In genomic region chr2:3627500-3628100, GRCh38 we compare ENCODE assay signal across 23 cellular contexts. TPM values are rescaled to one million over a fixed set of nuclear protein-coding genes. Genes with fewer than 3 reads are reported as not detected.
DNase-seq lines count a peak whose midpoint lies in the region; ATAC-seq, FAIRE-seq and TF ChIP-seq lines count a peak whose summit lies in the region.
"Had no signal": no experiment of that assay in that cellular context is flagged by ENCODE, and none has a peak within 500 bp of the region (broad histone marks: within the 10 kb centered on the region; RNA-seq: fewer than 3 reads in every experiment).

No MANE protein-coding gene starts in this region.

- no peaks in the 10 kb centered on the region for H3K4me1 Mint-ChIP-seq in natural killer cell treated with Interleukin-12 subunit alpha and Interleukin-12 subunit beta and Interleukin-15 and Interleukin-18, amount 100 ng/mL, for 72 hours (ENCODE audit: low read depth in 2 of 2)
- H3K4me1 Mint-ChIP-seq in natural killer cell (no peaks in the 10 kb centered on the region), GM23338 (peaks cover 9% of the 10 kb centered on the region; the same call in 2 of the 3 replicates)

- CTCF ChIA-PET in H1 (lab: Charles Lee; ENCODE audit: partially characterized antibody) = interaction anchor here (1.8 to 2.5 kb wide), 3 partner anchors 15 to 23 kb away, joined by 8 to 22 read pairs (median 20); no protein-coding TSS in a partner anchor

- no peak for ATAC-seq in natural killer cell treated with Interleukin-12 subunit alpha and Interleukin-12 subunit beta and Interleukin-15 and Interleukin-18, amount 100 ng/mL, for 72 hours
- ATAC-seq in natural killer cell = no peak
- no peak for ATAC-seq in sciatic nerve
- no peak for ATAC-seq in GM23338
- ATAC-seq: CD8-positive, alpha-beta T cell had no signal

- peaks cover 0 to 7% of the 10 kb centered on the region in 2 donors for H3K27me3 Mint-ChIP-seq in natural killer cell treated with Interleukin-12 subunit alpha and Interleukin-12 subunit beta and Interleukin-15 and Interleukin-18, amount 100 ng/mL, for 72 hours
- H3K27me3 Mint-ChIP-seq in natural killer cell (ENCODE audit: low read depth in 2 of 2) (peaks cover 0 to 5% of the 10 kb centered on the region in 2 donors), GM23338 (ENCODE audit: insufficient read depth, low read depth, poor library complexity) (peaks cover 6% of the 10 kb centered on the region)

- H3K4ac ChIP-seq in H1 (replicated peaks; ENCODE audit: insufficient read length, low read depth, low read length) = no peak overlapping the region

- no peak overlapping the region for H4K91ac ChIP-seq in H1 (replicated peaks; ENCODE audit: insufficient read length, low read length)

- no peaks in the 10 kb centered on the region for H3K23me2 ChIP-seq in H1 (ENCODE audit: low read depth, low read length)

- H3K36me3 ChIP-seq in H1 (ENCODE audit: control insufficient read depth in 2 of 4, insufficient read depth in 4 of 4, low read length in 3 of 4) (no peaks in the 10 kb centered on the region), vagina (no peaks in the 10 kb centered on the region), GM23338 (ENCODE audit: insufficient read depth) (no peaks in the 10 kb centered on the region)

- no peaks in the 10 kb centered on the region; a peak in 2 of 7 replicates for H3K4me1 ChIP-seq in H1 (replicated peaks in 1 of 4; ENCODE audit: control insufficient read depth in 3 of 4, insufficient read depth in 4 of 4, low read length in 3 of 4)
- H3K4me1 ChIP-seq in vagina = no peaks in the 10 kb centered on the region
- H3K4me1 ChIP-seq in GM23338 (ENCODE audit: insufficient read depth) = no peaks in the 10 kb centered on the region

- H4K20me1 ChIP-seq in H1 (replicated peaks in 1 of 2; ENCODE audit: control insufficient read depth in 1 of 2, insufficient read depth in 2 of 2, low read length in 2 of 2) (peaks cover 0 to 1% of the 10 kb centered on the region in 2 experiments), GM23338 (replicated peaks; ENCODE audit: insufficient read depth) (no peaks in the 10 kb centered on the region)

- H2BK120ac ChIP-seq in H1 (replicated peaks; ENCODE audit: low read depth, low read length) = no peak overlapping the region

- H3K9me2 ChIP-seq in GM23338 (ENCODE audit: insufficient read depth) = 0 out of 2 replicates have a peak, but pooled peaks cover 2% of the 10 kb centered on the region

- no peak overlapping the region for H3K14ac ChIP-seq in H1 (ENCODE audit: insufficient read length)

- H2AFZ ChIP-seq in H1 (ENCODE audit: low read length) (no peak overlapping the region), GM23338 (no peak overlapping the region)
- H2AFZ ChIP-seq: GM23248 had no signal

- DNase-seq in natural killer cell treated with Interleukin-12 subunit alpha and Interleukin-12 subunit beta and Interleukin-15 and Interleukin-18, amount 100 ng/mL, for 72 hours (ENCODE audit: low spot score) = peak; percentile 26
- DNase-seq in natural killer cell (no peak), H1 (ENCODE audit: low read depth in 1 of 2, low spot score in 2 of 2) (peak in 1 of 2 experiments; percentile 24), sciatic nerve (ENCODE audit: low spot score) (peak; percentile 33), vagina (ENCODE audit: extremely low spot score in 2 of 2) (peak; percentile 64 to 87), EL (no peak), NCI-H1436 treated with DMSO at 0.1 percent for 48 hours (lab: John Stamatoyannopoulos, UW) (no peak), GM23338 (ENCODE audit: low spot score) (no peak)
- DNase-seq: DND-41, GM23248, HFFc6, KG1, NCI-H1092 treated with DMSO at 0.1 percent for 48 hours, NCI-H187, NCI-H446 treated with DMSO at 0.1 percent for 48 hours, NCI-H774, SHP77 had no signal

- intact Hi-C loops in natural killer cell (cut with micrococcal nuclease) = no loop called here
- intact Hi-C loops in sciatic nerve (cut with DNase I) = no loop called here
- intact Hi-C loops in vagina (cut with DNase I) = no loop called here

- H3K79me2 ChIP-seq in H1 (ENCODE audit: control insufficient read depth in 1 of 2, insufficient read depth in 2 of 2, low read length in 2 of 2) = no peaks in the 10 kb centered on the region
- no peaks in the 10 kb centered on the region for H3K79me2 ChIP-seq in GM23338 (replicated peaks; ENCODE audit: insufficient read depth)

- WGBS in H1 (ENCODE audit: extremely low coverage in 1 of 2, insufficient coverage in 1 of 2, insufficient read length in 1 of 2, insufficient replicate concordance in 2 of 2, low coverage in 1 of 2, low lambda C conversion rate in 2 of 2, missing lambda C conversion rate in 1 of 2), 2 experiments = 88% methylated on average over 21 of the region's 21 CpGs; no CpG with 5 or more reads in 1 of the 2 experiments

- peak overlapping the region; percentile 28; the same call in 1 of the 2 replicates for H2BK5ac ChIP-seq in H1 (ENCODE audit: low read depth, low read length)

- H3F3A ChIP-seq in GM23338 (replicated peaks; ENCODE audit: low read depth) = 0 out of 2 replicates have a peak, but pooled peaks cover 4% of the 10 kb centered on the region

- H3K56ac ChIP-seq in H1 (replicated peaks; ENCODE audit: insufficient read length, low read depth, low read length) = no peak overlapping the region

- TF ChIP-seq EP300 in H1 (IDR thresholded peaks at IDR 0.05; ENCODE audit: borderline replicate concordance in 1 of 2, low read depth in 2 of 2, low read length in 2 of 2) = no peak

- H2AK5ac ChIP-seq in H1 (ENCODE audit: low read depth, low read length) = peak overlapping the region; percentile 33

- H3K79me1 ChIP-seq in H1 (ENCODE audit: low read depth, low read length) = no peaks in the 10 kb centered on the region

- H3K9ac ChIP-seq in H1 (replicated peaks in 1 of 4; ENCODE audit: extremely low read depth in 1 of 4, low read depth in 3 of 4, low read length in 3 of 4) = no peak overlapping the region
- H3K9ac ChIP-seq: GM23248 had no signal

- no peak overlapping the region; the same call in 1 of the 2 replicates for H2BK12ac ChIP-seq in H1 (ENCODE audit: low read depth, low read length)

- H3K18ac ChIP-seq in H1 (ENCODE audit: extremely low read depth, low read length) = no peak overlapping the region

- POLR2A ChIA-PET in H1 (lab: Charles Lee; ENCODE audit: partially characterized antibody) = no interaction called here

- TF ChIP-seq POLR2A in H1 (IDR thresholded peaks at IDR 0.05; ENCODE audit: control extremely low read depth in 1 of 2, low read depth in 2 of 2, low read length in 2 of 2) (no peak), vagina (IDR thresholded peaks at IDR 0.05) (no peak)

- no peak overlapping the region for H3K4me2 ChIP-seq in H1 (ENCODE audit: insufficient read depth in 1 of 2, low read depth in 2 of 2, low read length in 2 of 2)
- H3K4me2 ChIP-seq in GM23338 = no peak overlapping the region

- no peaks in the 10 kb centered on the region for H3K36me3 Mint-ChIP-seq in natural killer cell treated with Interleukin-12 subunit alpha and Interleukin-12 subunit beta and Interleukin-15 and Interleukin-18, amount 100 ng/mL, for 72 hours
- no peaks in the 10 kb centered on the region for H3K36me3 Mint-ChIP-seq in natural killer cell
- no peaks in the 10 kb centered on the region for H3K36me3 Mint-ChIP-seq in GM23338 (ENCODE audit: low read depth)
- H3K36me3 Mint-ChIP-seq: CD8-positive, alpha-beta T cell had no signal

- TF ChIP-seq CTCF in natural killer cell (IDR thresholded peaks at IDR 0.05) (no peak), H1 (IDR thresholded peaks at IDR 0.05; ENCODE audit: control extremely low read depth in 1 of 3, insufficient read depth in 1 of 3, low read depth in 1 of 3, low read length in 3 of 3) (no peak), vagina (IDR thresholded peaks at IDR 0.05) (no peak), GM23338 (conservative IDR thresholded peaks at IDR 0.05; ENCODE audit: low read depth in 2 of 2) (no peak)

- H4K5ac ChIP-seq in H1 (ENCODE audit: insufficient read length, low read depth, low read length) = no peak overlapping the region

- H3K4me3 Mint-ChIP-seq in natural killer cell treated with Interleukin-12 subunit alpha and Interleukin-12 subunit beta and Interleukin-15 and Interleukin-18, amount 100 ng/mL, for 72 hours = no peak overlapping the region
- H3K4me3 Mint-ChIP-seq in natural killer cell (no peak overlapping the region), GM23338 (no peak overlapping the region)
- H3K4me3 Mint-ChIP-seq: CD8-positive, alpha-beta T cell; HFFc6 had no signal

- no peak overlapping the region for H3K23ac ChIP-seq in H1 (ENCODE audit: insufficient read length)

- H2BK20ac ChIP-seq in H1 (ENCODE audit: low read length) = no peak overlapping the region

- H3K9me3 ChIP-seq in H1 (ENCODE audit: insufficient read depth in 2 of 2, low read depth in 1 of 2, low read length in 1 of 2) (0 out of 4 replicates have a peak, but pooled peaks cover 0 to 3% of the 10 kb centered on the region in 2 experiments), vagina (no peaks in the 10 kb centered on the region)

- no peak for FAIRE-seq in H1 (lab: Jason Lieb, UNC)
- FAIRE-seq: D721Med had no signal

- no peaks in the 10 kb centered on the region for H3K9me3 Mint-ChIP-seq in natural killer cell treated with Interleukin-12 subunit alpha and Interleukin-12 subunit beta and Interleukin-15 and Interleukin-18, amount 100 ng/mL, for 72 hours
- no peaks in the 10 kb centered on the region for H3K9me3 Mint-ChIP-seq in natural killer cell
- no peaks in the 10 kb centered on the region; the same call in 2 of the 3 replicates for H3K9me3 Mint-ChIP-seq in GM23338
- H3K9me3 Mint-ChIP-seq: CD8-positive, alpha-beta T cell; HFFc6 had no signal

- no peak overlapping the region for H3K27ac Mint-ChIP-seq in natural killer cell treated with Interleukin-12 subunit alpha and Interleukin-12 subunit beta and Interleukin-15 and Interleukin-18, amount 100 ng/mL, for 72 hours
- no peak overlapping the region for H3K27ac Mint-ChIP-seq in natural killer cell
- H3K27ac Mint-ChIP-seq in GM23338 = no peak overlapping the region
- H3K27ac Mint-ChIP-seq: CD8-positive, alpha-beta T cell; HFFc6 had no signal

- H4K8ac ChIP-seq in H1 (ENCODE audit: extremely low read depth, insufficient read depth, low read length) = no peak overlapping the region; the same call in 1 of the 2 replicates

- H3K27me3 ChIP-seq in H1 (replicated peaks in 1 of 4; ENCODE audit: control insufficient read depth in 3 of 4, extremely low read depth in 1 of 4, insufficient read depth in 3 of 4, low read length in 3 of 4) (no peaks in the 10 kb centered on the region; a peak in 1 of 7 replicates), vagina (no peaks in the 10 kb centered on the region), GM23338 (ENCODE audit: insufficient read depth) (no peaks in the 10 kb centered on the region)

- no peak overlapping the region for H3K4me3 ChIP-seq in H1 (ENCODE audit: extremely low read depth in 1 of 4, insufficient read depth in 2 of 4, low read depth in 3 of 4, low read length in 4 of 4)
- H3K4me3 ChIP-seq in vagina = no peak overlapping the region
- no peak overlapping the region for H3K4me3 ChIP-seq in GM23338
- H3K4me3 ChIP-seq: GM23248 had no signal

- no peak for TF ChIP-seq RAD21 in H1 (IDR thresholded peaks at IDR 0.05 in 1 of 2, conservative IDR thresholded peaks at IDR 0.05 in 1 of 2; ENCODE audit: low read depth in 2 of 2, low read length in 2 of 2)

- no peak overlapping the region for H2BK15ac ChIP-seq in H1 (ENCODE audit: low read length)

- no peak overlapping the region for H3K27ac ChIP-seq in H1 (ENCODE audit: low read depth, low read length)
- no peak overlapping the region for H3K27ac ChIP-seq in vagina
- no peak overlapping the region for H3K27ac ChIP-seq in GM23338 (ENCODE audit: low read depth)
- H3K27ac ChIP-seq: GM23248, HL-60 had no signal

RNA-seq across cellular contexts. Expression of gene ALLC, which starts 30.4 kb away (rescaled TPM):
- total RNA-seq in natural killer cell treated with Interleukin-12 subunit alpha and Interleukin-12 subunit beta and Interleukin-15 and Interleukin-18, amount 100 ng/mL, for 72 hours = not detected
- total RNA-seq in natural killer cell (not detected), sciatic nerve (7.6 TPM), vagina (not detected)
- not detected in 2 replicates for total RNA-seq in H1 (2021; fragmentation: NEBNext Ultra II Directional; extraction: Animal tissue kit (Norgen Biotek cat#: 25700))
- polyA plus RNA-seq in H1 (2011; rRNA removed) (not detected in 2 replicates), GM23338 (2016; fragmentation: Nextera tagmentation; extraction: Ambion mirVana) (not detected in 2 replicates)
- not detected for polyA plus RNA-seq in H1 (2011; cell fraction: cytosol; rRNA removed)
- not detected for polyA plus RNA-seq in H1 (2011; cell fraction: nucleus; rRNA removed)
- not detected in 4 replicates for polyA plus RNA-seq in H1 (2012, experiment 1 of 2)
- polyA plus RNA-seq in H1 (2012, experiment 2 of 2) = not detected
- not detected for polyA plus RNA-seq in H1 (2013, experiment 1 of 2)
- not detected for polyA plus RNA-seq in H1 (2013, experiment 2 of 2)
- polyA minus RNA-seq in H1 (2011; rRNA and poly(A)+ RNA removed) = not detected in 2 replicates
- not detected for polyA minus RNA-seq in H1 (2011; cell fraction: cytosol; rRNA and poly(A)+ RNA removed)
- not detected for polyA minus RNA-seq in H1 (2011; cell fraction: nucleus; rRNA and poly(A)+ RNA removed)
- not detected in 2 replicates for total RNA-seq in GM23338 (2014; rRNA removed; shearing (Covaris generic))
- total RNA-seq: CD8-positive, alpha-beta T cell; GM23248; HFFc6; M059J had no signal
- polyA plus RNA-seq: AG04450, BJ, GM23248 had no signal

RNA-seq across cellular contexts. Expression of gene COLEC11, which starts 32.7 kb away (rescaled TPM):
- total RNA-seq in natural killer cell treated with Interleukin-12 subunit alpha and Interleukin-12 subunit beta and Interleukin-15 and Interleukin-18, amount 100 ng/mL, for 72 hours = under 1 TPM in 1 of 2 donors, not detected in 1; 0.48 TPM
- total RNA-seq in natural killer cell = under 1 TPM in 1 of 3 donors, not detected in 2; 0.61 TPM
- total RNA-seq in H1 (2021; fragmentation: NEBNext Ultra II Directional; extraction: Animal tissue kit (Norgen Biotek cat#: 25700)) = 0.25 and 0.47 TPM in 2 replicates
- 0.58 and 0.80 TPM in 2 replicates for polyA plus RNA-seq in H1 (2011; rRNA removed)
- polyA plus RNA-seq in H1 (2011; cell fraction: cytosol; rRNA removed) = 1.1 TPM
- polyA plus RNA-seq in H1 (2011; cell fraction: nucleus; rRNA removed) = 1.6 TPM
- 0.70 to 0.87 TPM (median 0.72 TPM) in 4 replicates for polyA plus RNA-seq in H1 (2012, experiment 1 of 2)
- polyA plus RNA-seq in H1 (2012, experiment 2 of 2) = 0.30 TPM
- polyA plus RNA-seq in H1 (2013, experiment 1 of 2) = 0.32 TPM
- 0.15 TPM for polyA plus RNA-seq in H1 (2013, experiment 2 of 2)
- 0.19 and 0.41 TPM in 2 replicates for polyA minus RNA-seq in H1 (2011; rRNA and poly(A)+ RNA removed)
- not detected for polyA minus RNA-seq in H1 (2011; cell fraction: cytosol; rRNA and poly(A)+ RNA removed)
- polyA minus RNA-seq in H1 (2011; cell fraction: nucleus; rRNA and poly(A)+ RNA removed) = 1.4 TPM
- total RNA-seq in sciatic nerve = 1.1 TPM
- total RNA-seq in vagina = not detected
- total RNA-seq in GM23338 (2014; rRNA removed; shearing (Covaris generic)) = 0.43 and 1.3 TPM in 2 replicates
- 1.5 and 1.8 TPM in 2 replicates for polyA plus RNA-seq in GM23338 (2016; fragmentation: Nextera tagmentation; extraction: Ambion mirVana)
- total RNA-seq: CD8-positive, alpha-beta T cell; GM23248; HFFc6 had no signal
- polyA plus RNA-seq: GM23248 had no signal

RNA-seq across cellular contexts. Expression of gene RPS7, which starts 52.5 kb away (rescaled TPM):
- 1,000 to 10,000 TPM in 1 of 2 donors, 100 to 1,000 TPM in 1; 834 to 1,122 TPM for total RNA-seq in natural killer cell treated with Interleukin-12 subunit alpha and Interleukin-12 subunit beta and Interleukin-15 and Interleukin-18, amount 100 ng/mL, for 72 hours
- total RNA-seq in natural killer cell = 1,000 to 10,000 TPM in 2 of 3 donors, 100 to 1,000 TPM in 1; 815 to 1,068 (median 1,001) TPM
- total RNA-seq in H1 (2021; fragmentation: NEBNext Ultra II Directional; extraction: Animal tissue kit (Norgen Biotek cat#: 25700)) = 1,867 and 1,891 TPM in 2 replicates
- polyA plus RNA-seq in H1 (2011; rRNA removed) = 765 and 1,314 TPM in 2 replicates
- polyA plus RNA-seq in H1 (2011; cell fraction: cytosol; rRNA removed) = 1,935 TPM
- 982 TPM for polyA plus RNA-seq in H1 (2011; cell fraction: nucleus; rRNA removed)
- polyA plus RNA-seq in H1 (2012, experiment 1 of 2) = 1,519 to 2,491 TPM (median 1,703 TPM) in 4 replicates
- polyA plus RNA-seq in H1 (2012, experiment 2 of 2) = 1,600 TPM
- polyA plus RNA-seq in H1 (2013, experiment 1 of 2) = 4,759 TPM
- 4,618 TPM for polyA plus RNA-seq in H1 (2013, experiment 2 of 2)
- polyA minus RNA-seq in H1 (2011; rRNA and poly(A)+ RNA removed) = 203 and 227 TPM in 2 replicates
- 340 TPM for polyA minus RNA-seq in H1 (2011; cell fraction: cytosol; rRNA and poly(A)+ RNA removed)
- 248 TPM for polyA minus RNA-seq in H1 (2011; cell fraction: nucleus; rRNA and poly(A)+ RNA removed)
- total RNA-seq in sciatic nerve = 852 TPM
- total RNA-seq in vagina = 2,989 TPM
- 2,575 and 2,742 TPM in 2 replicates for total RNA-seq in GM23338 (2014; rRNA removed; shearing (Covaris generic))
- polyA plus RNA-seq in GM23338 (2016; fragmentation: Nextera tagmentation; extraction: Ambion mirVana) = 2,161 and 2,244 TPM in 2 replicates

Comparison
In these comparisons a context has a peak if more than half of its experiments do, and no peak if none do; other contexts are left out.
1. DNase-seq: peak in natural killer cell treated with Interleukin-12 subunit alpha and Interleukin-12 subunit beta and Interleukin-15 and Interleukin-18, amount 100 ng/mL, for 72 hours (single experiment), sciatic nerve (single experiment) and vagina (2 of 2); none in natural killer cell (single experiment), EL (single experiment), NCI-H1436 treated with DMSO at 0.1 percent for 48 hours (single experiment) and GM23338 (single experiment).